Comparison of ENCODE assay signal across 1 cellular context in the genomic region with DNA sequence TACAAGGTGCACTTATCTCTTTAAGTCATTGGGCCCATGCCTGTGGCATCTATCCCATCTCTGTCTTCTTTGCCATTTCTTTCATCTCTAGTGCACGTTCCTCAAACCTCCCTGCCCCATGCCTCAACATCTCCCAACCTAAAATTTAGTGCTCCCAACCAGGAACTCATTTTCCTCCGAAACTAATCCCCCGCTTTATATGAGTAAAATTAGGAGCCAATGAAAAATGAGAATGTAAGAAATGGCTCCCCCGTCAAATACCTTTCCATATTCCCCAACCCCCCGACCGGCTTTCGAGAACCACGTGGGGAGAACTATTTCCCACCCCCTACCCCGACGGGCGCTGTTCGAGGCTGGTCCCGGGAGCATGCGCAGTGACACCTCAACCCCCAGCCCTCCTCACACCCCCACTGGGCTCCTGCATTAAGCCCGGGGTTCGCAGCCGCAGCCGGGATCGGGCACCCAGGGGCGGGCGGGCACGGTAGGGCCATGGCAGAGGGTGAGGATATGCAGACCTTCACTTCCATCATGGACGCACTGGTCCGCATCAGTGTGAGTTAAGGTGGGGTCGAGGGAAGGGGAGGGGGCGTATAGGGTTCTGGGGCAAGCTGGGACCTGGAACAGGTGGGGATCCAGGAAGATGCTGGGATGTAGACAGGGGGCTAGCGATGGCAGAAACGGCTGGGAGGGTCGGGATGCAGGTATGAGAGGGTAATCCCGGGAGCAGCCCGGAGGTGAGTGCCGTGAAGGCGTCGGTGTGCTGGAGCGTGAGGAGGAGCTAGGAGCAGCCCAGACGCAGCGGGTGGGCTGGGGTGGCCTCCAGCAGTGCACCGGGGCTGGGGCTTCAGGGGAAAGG.
A peak's percentile ranks its signal among the peaks of the same experiment; 100 is the strongest.
TF ChIP-seq lines count a peak whose summit lies in the region.

TRIM46 (plus strand) TSS at position 372 of the 856 bp plus-strand sequence; CDS start at position 490, 118 bp downstream.

TF ChIP-seq in GM12878, 131 proteins besides CTCF, POLR2A, EP300 and RAD21 (continued from another document):
- no peak for TF ChIP-seq IRF5 (IDR thresholded peaks at IDR 0.05; ENCODE audit: borderline replicate concordance)
- TF ChIP-seq, protein P1, sequence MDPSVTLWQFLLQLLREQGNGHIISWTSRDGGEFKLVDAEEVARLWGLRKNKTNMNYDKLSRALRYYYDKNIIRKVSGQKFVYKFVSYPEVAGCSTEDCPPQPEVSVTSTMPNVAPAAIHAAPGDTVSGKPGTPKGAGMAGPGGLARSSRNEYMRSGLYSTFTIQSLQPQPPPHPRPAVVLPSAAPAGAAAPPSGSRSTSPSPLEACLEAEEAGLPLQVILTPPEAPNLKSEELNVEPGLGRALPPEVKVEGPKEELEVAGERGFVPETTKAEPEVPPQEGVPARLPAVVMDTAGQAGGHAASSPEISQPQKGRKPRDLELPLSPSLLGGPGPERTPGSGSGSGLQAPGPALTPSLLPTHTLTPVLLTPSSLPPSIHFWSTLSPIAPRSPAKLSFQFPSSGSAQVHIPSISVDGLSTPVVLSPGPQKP (IDR thresholded peaks at IDR 0.05; ENCODE audit: low read depth, low read length) = no peak
- TF ChIP-seq PKNOX1 (IDR thresholded peaks at IDR 0.05) = 0 out of 2 replicates have a peak, but pooled peaks have one; percentile 17
- TF ChIP-seq FOXM1 (IDR thresholded peaks at IDR 0.05; ENCODE audit: low read depth, low read length) = no peak
- no peak for TF ChIP-seq CBX5 (IDR thresholded peaks at IDR 0.05; ENCODE audit: low read depth)
- TF ChIP-seq ATF3 (IDR thresholded peaks at IDR 0.05; ENCODE audit: borderline replicate concordance, extremely low read depth, low read depth, low read length) = no peak
- TF ChIP-seq, protein P2, sequence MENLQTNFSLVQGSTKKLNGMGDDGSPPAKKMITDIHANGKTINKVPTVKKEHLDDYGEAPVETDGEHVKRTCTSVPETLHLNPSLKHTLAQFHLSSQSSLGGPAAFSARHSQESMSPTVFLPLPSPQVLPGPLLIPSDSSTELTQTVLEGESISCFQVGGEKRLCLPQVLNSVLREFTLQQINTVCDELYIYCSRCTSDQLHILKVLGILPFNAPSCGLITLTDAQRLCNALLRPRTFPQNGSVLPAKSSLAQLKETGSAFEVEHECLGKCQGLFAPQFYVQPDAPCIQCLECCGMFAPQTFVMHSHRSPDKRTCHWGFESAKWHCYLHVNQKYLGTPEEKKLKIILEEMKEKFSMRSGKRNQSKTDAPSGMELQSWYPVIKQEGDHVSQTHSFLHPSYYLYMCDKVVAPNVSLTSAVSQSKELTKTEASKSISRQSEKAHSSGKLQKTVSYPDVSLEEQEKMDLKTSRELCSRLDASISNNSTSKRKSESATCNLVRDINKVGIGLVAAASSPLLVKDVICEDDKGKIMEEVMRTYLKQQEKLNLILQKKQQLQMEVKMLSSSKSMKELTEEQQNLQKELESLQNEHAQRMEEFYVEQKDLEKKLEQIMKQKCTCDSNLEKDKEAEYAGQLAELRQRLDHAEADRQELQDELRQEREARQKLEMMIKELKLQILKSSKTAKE (IDR thresholded peaks at IDR 0.05; ENCODE audit: low read depth, poor library complexity, severe bottlenecking) = peak; percentile 12
- peak; percentile 49 for TF ChIP-seq NRF1 (conservative IDR thresholded peaks at IDR 0.05; ENCODE audit: low read depth, low read length)
- no peak for TF ChIP-seq NR2C1 (IDR thresholded peaks at IDR 0.05)
- no peak for TF ChIP-seq SMC3 (IDR thresholded peaks at IDR 0.05; ENCODE audit: borderline replicate concordance, low read length)
- TF ChIP-seq BCL11A (IDR thresholded peaks at IDR 0.05; ENCODE audit: low read depth, low read length) = no peak
- TF ChIP-seq MXI1 (IDR thresholded peaks at IDR 0.05; ENCODE audit: low read depth, low read length) = no peak; the same call in 1 of the 2 replicates
- TF ChIP-seq SUPT20H (IDR thresholded peaks at IDR 0.05; ENCODE audit: borderline replicate concordance, control insufficient read depth, low read depth, low read length) = no peak
- TF ChIP-seq NR2F1 (conservative IDR thresholded peaks at IDR 0.05) = no peak
- TF ChIP-seq NKRF (conservative IDR thresholded peaks at IDR 0.05) = 0 out of 2 replicates have a peak, but pooled peaks have one; percentile 4
- TF ChIP-seq RFX5 (IDR thresholded peaks at IDR 0.05; ENCODE audit: low read depth, low read length) = no peak
- TF ChIP-seq BMI1 (IDR thresholded peaks at IDR 0.05; ENCODE audit: borderline replicate concordance) = no peak
- no peak for TF ChIP-seq IRF3 (IDR thresholded peaks at IDR 0.05)
- TF ChIP-seq ZNF207 (IDR thresholded peaks at IDR 0.05; ENCODE audit: borderline replicate concordance) = 0 out of 2 replicates have a peak, but pooled peaks have one; percentile 65
- no peak for TF ChIP-seq SUZ12 (IDR thresholded peaks at IDR 0.05; ENCODE audit: unreplicated experiment)
- no peak for TF ChIP-seq TCF3 (IDR thresholded peaks at IDR 0.05; ENCODE audit: borderline replicate concordance, insufficient read depth, low read depth, low read length)
- TF ChIP-seq RB1 (IDR thresholded peaks at IDR 0.05; ENCODE audit: borderline replicate concordance) = no peak
- TF ChIP-seq NBN (IDR thresholded peaks at IDR 0.05) = no peak; the same call in 1 of the 2 replicates
- no peak for TF ChIP-seq CBX3 (IDR thresholded peaks at IDR 0.05; ENCODE audit: borderline replicate concordance, low read depth)
- TF ChIP-seq TCF7 (IDR thresholded peaks at IDR 0.05; ENCODE audit: borderline replicate concordance) = no peak
- TF ChIP-seq, protein P3, sequence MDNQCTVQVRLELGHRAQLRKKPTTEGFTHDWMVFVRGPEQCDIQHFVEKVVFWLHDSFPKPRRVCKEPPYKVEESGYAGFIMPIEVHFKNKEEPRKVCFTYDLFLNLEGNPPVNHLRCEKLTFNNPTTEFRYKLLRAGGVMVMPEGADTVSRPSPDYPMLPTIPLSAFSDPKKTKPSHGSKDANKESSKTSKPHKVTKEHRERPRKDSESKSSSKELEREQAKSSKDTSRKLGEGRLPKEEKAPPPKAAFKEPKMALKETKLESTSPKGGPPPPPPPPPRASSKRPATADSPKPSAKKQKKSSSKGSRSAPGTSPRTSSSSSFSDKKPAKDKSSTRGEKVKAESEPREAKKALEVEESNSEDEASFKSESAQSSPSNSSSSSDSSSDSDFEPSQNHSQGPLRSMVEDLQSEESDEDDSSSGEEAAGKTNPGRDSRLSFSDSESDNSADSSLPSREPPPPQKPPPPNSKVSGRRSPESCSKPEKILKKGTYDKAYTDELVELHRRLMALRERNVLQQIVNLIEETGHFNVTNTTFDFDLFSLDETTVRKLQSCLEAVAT (IDR thresholded peaks at IDR 0.05) = no peak
- TF ChIP-seq, protein P4, sequence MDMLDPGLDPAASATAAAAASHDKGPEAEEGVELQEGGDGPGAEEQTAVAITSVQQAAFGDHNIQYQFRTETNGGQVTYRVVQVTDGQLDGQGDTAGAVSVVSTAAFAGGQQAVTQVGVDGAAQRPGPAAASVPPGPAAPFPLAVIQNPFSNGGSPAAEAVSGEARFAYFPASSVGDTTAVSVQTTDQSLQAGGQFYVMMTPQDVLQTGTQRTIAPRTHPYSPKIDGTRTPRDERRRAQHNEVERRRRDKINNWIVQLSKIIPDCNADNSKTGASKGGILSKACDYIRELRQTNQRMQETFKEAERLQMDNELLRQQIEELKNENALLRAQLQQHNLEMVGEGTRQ (IDR thresholded peaks at IDR 0.05; ENCODE audit: borderline replicate concordance, low read depth, low read length) = no peak
- peak; percentile 48; the same call in 1 of the 2 replicates for TF ChIP-seq RAD51 (IDR thresholded peaks at IDR 0.05)
- no peak for TF ChIP-seq MEF2A (IDR thresholded peaks at IDR 0.05; ENCODE audit: insufficient read depth, low read depth, low read length)
TF ChIP-seq in GM12878: peak in this region for 7.
